ENCODE assay signal across 8 cellular contexts in the genomic region with DNA sequence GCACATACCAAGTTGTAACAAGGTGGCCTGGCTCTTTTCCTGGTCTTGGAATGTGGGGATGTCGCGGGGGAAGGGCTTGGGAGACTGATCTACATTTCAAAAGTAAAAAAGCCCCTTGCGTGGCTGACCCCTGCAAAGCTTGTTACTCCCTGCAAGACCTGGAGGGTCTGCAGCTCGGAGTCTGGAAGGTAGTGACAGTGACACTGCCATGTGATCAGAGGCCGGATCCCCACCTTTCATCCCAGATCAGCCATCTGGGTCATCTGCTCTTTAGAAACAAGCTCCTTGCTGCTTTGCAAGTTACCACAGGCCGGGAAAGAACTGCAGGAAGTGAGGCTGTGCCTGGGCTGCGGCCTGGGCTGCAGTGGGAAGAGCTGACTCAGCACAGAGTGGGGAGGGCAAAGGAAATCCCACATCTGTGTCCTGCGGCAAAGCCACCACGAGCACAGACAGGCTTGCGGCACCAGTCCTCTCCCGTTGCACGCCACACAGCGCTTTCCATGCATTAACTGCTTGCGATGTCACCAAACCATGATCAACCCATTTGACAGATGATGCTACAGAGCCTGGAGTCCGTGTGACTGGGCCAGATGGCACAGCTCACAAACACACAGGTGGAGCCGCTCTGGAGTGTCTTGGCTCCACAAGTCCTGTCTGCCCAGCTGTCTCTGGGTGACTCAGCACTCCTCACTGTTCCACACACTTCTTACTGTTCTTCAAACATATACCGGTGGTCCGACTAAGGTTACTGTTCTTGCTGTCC.
DNase-seq lines count a peak whose midpoint lies in the region; TF ChIP-seq lines count a peak whose summit lies in the region.

No MANE protein-coding gene starts in this region.

- H3K4me1 Mint-ChIP-seq in HFFc6 (ENCODE audit: low read depth): peaks cover 51% of the 10 kb centered on the region
- peaks cover 53% of the 10 kb centered on the region for H3K4me1 Mint-ChIP-seq in T-helper 2 cell treated with Interferon-gamma antibody and Interleukin-4, amounts not matched to agents 5 μg/mL and 100 μg/mL, for 36 hours (ENCODE audit: low read depth)

- peak; percentile 80 for DNase-seq in HFFc6
- peak; percentile 84 for DNase-seq in T-helper 2 cell treated with Interferon-gamma antibody and Interleukin-4, amounts not matched to agents 5 μg/mL and 100 μg/mL, for 36 hours (ENCODE audit: low spot score)
- peak in 4 of 10 donors; percentile 31 to 66 (median 40) for DNase-seq in dorsolateral prefrontal cortex
- no peak for DNase-seq in uterus
- no peak for DNase-seq in DMS153 (lab: John Stamatoyannopoulos, UW)
- no peak for DNase-seq in GM19238 (ENCODE audit: insufficient read length, low spot score)

- no peaks in the 10 kb centered on the region for H3K36me3 ChIP-seq in ACC112 (ENCODE audit: insufficient read depth, low read length)
- peaks cover 29% of the 10 kb centered on the region for H3K36me3 ChIP-seq in mesodermal cell (ENCODE audit: control insufficient read depth, insufficient read depth, low read length)
- no peaks in the 10 kb centered on the region for H3K36me3 ChIP-seq in uterus

- WGBS in mesodermal cell (ENCODE audit: insufficient coverage in 2 of 2), 2 experiments: 64 to 69% methylated on average over 16 to 18 of the region's 18 CpGs

- H3K4me3 ChIP-seq in ACC112 (ENCODE audit: low read depth, low read length) (no peak overlapping the region), dorsolateral prefrontal cortex (no peak overlapping the region), mesodermal cell (ENCODE audit: extremely low read depth, insufficient read depth, low read length, poor library complexity, severe bottlenecking) (no peak overlapping the region), uterus (no peak overlapping the region)

- 0 out of 2 replicates have a peak, but pooled peaks cover under 1% of the 10 kb centered on the region for H3K9me3 Mint-ChIP-seq in HFFc6
- peaks cover under 1% of the 10 kb centered on the region for H3K9me3 Mint-ChIP-seq in T-helper 2 cell treated with Interferon-gamma antibody and Interleukin-4, amounts not matched to agents 5 μg/mL and 100 μg/mL, for 36 hours

- TF ChIP-seq POLR2A in uterus (IDR thresholded peaks at IDR 0.05): no peak

- no peaks in the 10 kb centered on the region for H3K79me2 ChIP-seq in ACC112 (ENCODE audit: control insufficient read depth, insufficient read depth, low read length, unreplicated experiment)

- H3K9me3 ChIP-seq in mesodermal cell (ENCODE audit: control insufficient read depth, low read length) (no peaks in the 10 kb centered on the region), uterus (no peaks in the 10 kb centered on the region)

- no peaks in the 10 kb centered on the region for H3K27me3 Mint-ChIP-seq in HFFc6 (ENCODE audit: insufficient read depth)
- H3K27me3 Mint-ChIP-seq in T-helper 2 cell treated with Interferon-gamma antibody and Interleukin-4, amounts not matched to agents 5 μg/mL and 100 μg/mL, for 36 hours (ENCODE audit: low read depth): peaks cover 12% of the 10 kb centered on the region

- H2AFZ ChIP-seq in ACC112 (ENCODE audit: low read length, unreplicated experiment): no peak overlapping the region

- H3K27ac ChIP-seq in ACC112 (ENCODE audit: low read depth, low read length) (peak overlapping the region; percentile 50; the same call in 1 of the 2 replicates), dorsolateral prefrontal cortex (peak overlapping the region in 38 of 59 donors; percentile 6 to 96 (median 84)), mesodermal cell (ENCODE audit: low read depth, low read length, severe bottlenecking) (peak overlapping the region; percentile 86), uterus (peak overlapping the region; percentile 73 to 94)

- H3K27me3 ChIP-seq in ACC112 (ENCODE audit: insufficient read depth, low read length): no peaks in the 10 kb centered on the region
- H3K27me3 ChIP-seq in dorsolateral prefrontal cortex: no peaks in the 10 kb centered on the region
- no peaks in the 10 kb centered on the region for H3K27me3 ChIP-seq in uterus

- intact Hi-C loops in dorsolateral prefrontal cortex (cut with DNase I): loop anchor here in 1 of 2 donors (5.0 kb wide), 2 partner anchors 40 to 100 kb away; a partner anchor contains a TSS
- intact Hi-C loops in uterus (cut with DNase I; ENCODE audit: low total_unique reads): no loop called here

- H3K27ac Mint-ChIP-seq in HFFc6: peak overlapping the region; percentile 96
- H3K27ac Mint-ChIP-seq in T-helper 2 cell treated with Interferon-gamma antibody and Interleukin-4, amounts not matched to agents 5 μg/mL and 100 μg/mL, for 36 hours: peak overlapping the region; percentile 80

- H3K36me3 Mint-ChIP-seq in HFFc6 (ENCODE audit: low read depth): no peaks in the 10 kb centered on the region
- peaks cover 2% of the 10 kb centered on the region for H3K36me3 Mint-ChIP-seq in T-helper 2 cell treated with Interferon-gamma antibody and Interleukin-4, amounts not matched to agents 5 μg/mL and 100 μg/mL, for 36 hours (ENCODE audit: low read depth)

- peak overlapping the region; percentile 73 for H3K4me3 Mint-ChIP-seq in HFFc6
- peak overlapping the region; percentile 74 for H3K4me3 Mint-ChIP-seq in T-helper 2 cell treated with Interferon-gamma antibody and Interleukin-4, amounts not matched to agents 5 μg/mL and 100 μg/mL, for 36 hours

- no peak for TF ChIP-seq CTCF in HFFc6 (IDR thresholded peaks at IDR 0.05)
- TF ChIP-seq CTCF in dorsolateral prefrontal cortex (IDR thresholded peaks at IDR 0.05 in 54 of 56, conservative IDR thresholded peaks at IDR 0.05 in 2 of 56; ENCODE audit: low read depth in 1 of 56, partially characterized antibody in 56 of 56): no peak
- no peak for TF ChIP-seq CTCF in uterus (IDR thresholded peaks at IDR 0.05)

- H3K4me1 ChIP-seq in ACC112 (ENCODE audit: control insufficient read depth, insufficient read depth, low read length, unreplicated experiment): peaks cover 23% of the 10 kb centered on the region
- H3K4me1 ChIP-seq in mesodermal cell (ENCODE audit: control insufficient read depth, insufficient read depth, low read length, poor library complexity, severe bottlenecking): peaks cover 43% of the 10 kb centered on the region
- H3K4me1 ChIP-seq in uterus: peaks cover 0 to 8% of the 10 kb centered on the region in 2 donors

Comparison
In these comparisons a context has a peak if more than half of its experiments do, and no peak if none do; other contexts are left out.
1. DNase-seq: peak in HFFc6 (single experiment) and T-helper 2 cell treated with Interferon-gamma antibody and Interleukin-4, amounts not matched to agents 5 μg/mL and 100 μg/mL, for 36 hours (single experiment); none in uterus (0 of 2), DMS153 (single experiment) and GM19238 (single experiment).
2. Peak in every context shown above with its lines, with median percentiles within 50 percentile points of each other: H3K27ac ChIP-seq.